26 cellular contexts compared by ENCODE assay signal in the genomic region with DNA sequence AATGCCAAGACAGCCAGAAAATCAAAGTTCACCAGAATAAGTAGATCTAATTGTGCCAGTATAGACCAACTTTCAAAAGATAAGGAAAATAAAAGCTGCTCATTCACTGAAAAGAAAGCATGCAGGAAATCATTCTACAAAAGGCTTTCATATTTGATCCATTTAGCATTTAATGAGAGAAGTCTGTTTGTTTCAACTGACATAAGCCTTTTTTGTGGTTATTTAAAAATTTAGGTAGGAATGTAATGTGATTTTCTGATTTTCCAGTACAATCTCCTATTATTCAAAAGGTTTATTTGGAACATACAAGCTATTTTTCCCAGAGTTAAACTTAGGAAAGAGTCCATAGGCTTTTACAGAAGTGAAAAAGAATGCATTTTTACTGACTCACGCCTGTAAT.
DNase-seq lines count a peak whose midpoint lies in the region; ATAC-seq and TF ChIP-seq lines count a peak whose summit lies in the region.
"Had no signal": no experiment of that assay in that cellular context is flagged by ENCODE, and none has a peak within 500 bp of the region (broad histone marks: within the 10 kb centered on the region; RNA-seq: fewer than 3 reads in every experiment).

No MANE protein-coding gene starts in this region.

- peak; percentile 54 for DNase-seq in EH (ENCODE audit: low read depth)
- peak; percentile 2 for DNase-seq in astrocyte of the cerebellum (ENCODE audit: low read depth)
- peak; percentile 64 for DNase-seq in foreskin melanocyte
- no peak for DNase-seq in NCI-H1436 treated with DMSO at 0.1 percent for 48 hours (lab: John Stamatoyannopoulos, UW)
- DNase-seq in KG1 (lab: John Stamatoyannopoulos, UW): no peak
- no peak for DNase-seq in A172 (ENCODE audit: low spot score)
- DNase-seq: ACHN; AML-193; CD4-positive, alpha-beta T cell; COR-L47; DMS53; GDM1; KBM-7; NCI-H1048; NCI-H1417; NCI-H1694 treated with DMSO at 0.1 percent for 48 hours; NCI-H2081; NCI-H2227 treated with DMSO at 0.1 percent for 48 hours; NCI-H526 treated with DMSO at 0.1 percent for 48 hours; PC-9 had no signal

- in situ Hi-C loops in astrocyte of the cerebellum (cut with HindIII; ENCODE audit: low sequenced_read_pairs): no loop called here

- H3K4me3 ChIP-seq in astrocyte of the cerebellum (ENCODE audit: low read depth, low read length): no peak overlapping the region
- H3K4me3 ChIP-seq: BLaER1 treated with 17β-estradiol and CSF1 and Interleukin-3, amounts not matched to agents 10 nM and 100 nM; GM12878; PC-9; SJSA1 had no signal

- no peak for ATAC-seq in HG03521 (IDR thresholded peaks at IDR 0.05; ENCODE audit: unreplicated experiment)
- ATAC-seq: GM12878, HCT116, Right ventricle myocardium inferior had no signal

- no peak for TF ChIP-seq CTCF in astrocyte of the cerebellum (IDR thresholded peaks at IDR 0.05; ENCODE audit: low read depth, low read length, missing control alignments)

Comparison
In these comparisons a context has a peak if more than half of its experiments do, and no peak if none do; other contexts are left out.
1. DNase-seq: peak in EH (single experiment), astrocyte of the cerebellum (single experiment) and foreskin melanocyte (single experiment); none in NCI-H1436 treated with DMSO at 0.1 percent for 48 hours (single experiment), KG1 (single experiment) and A172 (single experiment).